11 cellular contexts compared by ENCODE assay signal in the genomic region with DNA sequence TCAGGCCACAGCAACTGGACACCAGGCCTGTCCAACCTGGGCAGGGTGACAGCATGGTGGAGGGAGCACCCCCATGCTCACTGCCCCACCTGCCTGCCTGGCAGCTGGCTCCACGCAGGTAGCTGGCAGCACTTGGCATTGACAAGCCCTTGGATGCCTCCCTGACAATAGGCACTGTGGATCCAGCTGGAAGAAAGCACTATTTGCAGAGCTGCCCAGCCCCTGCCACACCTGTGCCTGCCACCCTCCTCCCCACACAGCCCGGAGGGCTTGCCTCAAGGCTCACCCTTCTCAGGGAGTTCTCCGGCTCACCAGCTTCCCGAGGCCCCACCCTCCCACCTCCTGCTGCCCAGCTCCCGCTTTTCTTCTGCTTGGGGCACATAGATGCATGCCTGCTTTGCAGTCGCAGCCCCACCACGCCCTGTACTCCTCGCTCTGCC.
A peak's percentile ranks its signal among the peaks of the same experiment; 100 is the strongest.
DNase-seq lines count a peak whose midpoint lies in the region; ATAC-seq and TF ChIP-seq lines count a peak whose summit lies in the region.
"Had no signal": no experiment of that assay in that cellular context is flagged by ENCODE, and none has a peak within 500 bp of the region (broad histone marks: within the 10 kb centered on the region; RNA-seq: fewer than 3 reads in every experiment).

No MANE protein-coding gene starts in this region.

- H3K27me3 ChIP-seq in adrenal gland: no peaks in the 10 kb centered on the region
- H3K27me3 ChIP-seq in mesenchymal stem cell (ENCODE audit: control insufficient read depth in 1 of 2, insufficient read depth in 1 of 2, low read length in 2 of 2): no peaks in the 10 kb centered on the region

- H3K36me3 ChIP-seq in adrenal gland (replicated peaks in 1 of 2) (peaks cover 0 to 12% of the 10 kb centered on the region in 2 donors), mesenchymal stem cell (ENCODE audit: control insufficient read depth in 1 of 2, insufficient read depth in 2 of 2, low read depth in 1 of 2, low read length in 2 of 2) (peaks cover 9 to 77% of the 10 kb centered on the region in 2 experiments)

- no peak for TF ChIP-seq POLR2A in adrenal gland (IDR thresholded peaks at IDR 0.05)

- intact Hi-C loops in adrenal gland (cut with DNase I): no loop called here

- no peak overlapping the region for H3K23ac ChIP-seq in mesenchymal stem cell (ENCODE audit: low read length in 2 of 2)

- H2AK5ac ChIP-seq in mesenchymal stem cell (ENCODE audit: low read length, severe bottlenecking): no peak overlapping the region

- H3K14ac ChIP-seq in mesenchymal stem cell (ENCODE audit: low read length in 2 of 2): no peak overlapping the region

- H2BK15ac ChIP-seq in mesenchymal stem cell (ENCODE audit: low read depth, poor library complexity, severe bottlenecking): peak overlapping the region; percentile 6

- TF ChIP-seq CTCF in adrenal gland (IDR thresholded peaks at IDR 0.05): no peak

- H3K4me2 ChIP-seq in mesenchymal stem cell (ENCODE audit: low read length, poor library complexity, severe bottlenecking): no peak overlapping the region

- WGBS in adrenal gland, 4 donors: 65 to 89% (median 85%) methylated on average over 7 to 8 of the region's 8 CpGs
- WGBS in mesenchymal stem cell: 95% methylated on average over 8 of the region's 8 CpGs

- H3K79me1 ChIP-seq in mesenchymal stem cell (replicated peaks; ENCODE audit: low read length, poor library complexity, severe bottlenecking): peaks cover 12% of the 10 kb centered on the region

- ATAC-seq in GM18498 (IDR thresholded peaks at IDR 0.05; ENCODE audit: unreplicated experiment): no peak

- H2BK120ac ChIP-seq in mesenchymal stem cell (ENCODE audit: low read depth, low read length): no peak overlapping the region

- H4K8ac ChIP-seq in mesenchymal stem cell (ENCODE audit: low read length): no peak overlapping the region

- H3K9ac ChIP-seq in mesenchymal stem cell (ENCODE audit: low read length): no peak overlapping the region

- no peak overlapping the region for H3K4ac ChIP-seq in mesenchymal stem cell (ENCODE audit: low read depth in 1 of 2, low read length in 2 of 2)

- DNase-seq in COLO668 (lab: John Stamatoyannopoulos, UW; ENCODE audit: unreplicated experiment): peak; percentile 86
- peak; percentile 85 for DNase-seq in NCI-H146 (lab: John Stamatoyannopoulos, UW)
- no peak for DNase-seq in adrenal gland
- DNase-seq in mesenchymal stem cell: no peak
- no peak for DNase-seq in activated CD8-positive, alpha-beta memory T cell treated with anti-CD3 and anti-CD28 coated beads, Interleukin-2, amount 50 U/mL, for 48 hours
- DNase-seq in Kasumi-1 (lab: John Stamatoyannopoulos, UW): no peak
- DNase-seq in SKM-1 treated with dmso at 0.1 percent for 144 hours (lab: John Stamatoyannopoulos, UW; ENCODE audit: unreplicated experiment): no peak
- DNase-seq: activated B cell treated with CpG ODN at 0.5 μM for 24 hours, NCI-H187 treated with DMSO at 0.1 percent for 48 hours had no signal

- H2BK5ac ChIP-seq in mesenchymal stem cell (ENCODE audit: low read depth, low read length, poor library complexity, severe bottlenecking): no peak overlapping the region

- H2AFZ ChIP-seq in mesenchymal stem cell (ENCODE audit: low read depth, low read length): no peak overlapping the region

- H3K4me3 ChIP-seq in adrenal gland: no peak overlapping the region
- H3K4me3 ChIP-seq in mesenchymal stem cell (ENCODE audit: insufficient read depth in 1 of 2, low read depth in 1 of 2, low read length in 2 of 2): no peak overlapping the region
- H3K4me3 ChIP-seq: lung had no signal

- H2BK12ac ChIP-seq in mesenchymal stem cell (ENCODE audit: low read length in 2 of 2): no peak overlapping the region

- H3K27ac ChIP-seq in adrenal gland (peak overlapping the region in 3 of 5 donors; percentile 38 to 79 (median 71)), mesenchymal stem cell (ENCODE audit: low read length, poor library complexity, severe bottlenecking) (no peak overlapping the region)

- H3K4me1 ChIP-seq in adrenal gland (replicated peaks in 1 of 2) (peaks cover 30 to 56% of the 10 kb centered on the region in 2 donors), mesenchymal stem cell (ENCODE audit: control insufficient read depth, insufficient read depth, low read depth, low read length) (no peaks in the 10 kb centered on the region)

- H3K9me3 ChIP-seq in adrenal gland (replicated peaks in 1 of 3) (no peaks in the 10 kb centered on the region), mesenchymal stem cell (ENCODE audit: control insufficient read depth, low read length) (peaks cover 9% of the 10 kb centered on the region)

- H4K91ac ChIP-seq in mesenchymal stem cell (ENCODE audit: low read length): no peak overlapping the region

- no peak overlapping the region for H3K18ac ChIP-seq in mesenchymal stem cell (ENCODE audit: low read depth in 1 of 2, low read length in 2 of 2)

Comparison
In these comparisons a context has a peak if more than half of its experiments do, and no peak if none do; other contexts are left out.
1. DNase-seq: peak in COLO668 (single experiment) and NCI-H146 (single experiment); none in adrenal gland (0 of 7), mesenchymal stem cell (single experiment), activated CD8-positive, alpha-beta memory T cell treated with anti-CD3 and anti-CD28 coated beads, Interleukin-2, amount 50 U/mL, for 48 hours (single experiment), Kasumi-1 (0 of 2) and SKM-1 treated with dmso at 0.1 percent for 144 hours (single experiment).